8 cellular contexts compared by ENCODE assay signal in genomic region chr7:102396710-102397019, GRCh38. TPM values are rescaled to one million over a fixed set of nuclear protein-coding genes. Genes with fewer than 3 reads are reported as not detected.
A peak's percentile ranks its signal among the peaks of the same experiment; 100 is the strongest.
DNase-seq lines count a peak whose midpoint lies in the region; ATAC-seq and TF ChIP-seq lines count a peak whose summit lies in the region.

No MANE protein-coding gene starts in this region.

- H3K36me3 ChIP-seq in liver (ENCODE audit: control insufficient read depth in 4 of 4, insufficient read depth in 3 of 4, low read depth in 1 of 4, low read length in 3 of 4) (peaks cover 5 to 23% (median 13%) of the 10 kb centered on the region in 4 donors), upper lobe of right lung (peaks cover 36% of the 10 kb centered on the region)

- no peaks in the 10 kb centered on the region for H3K9me3 Mint-ChIP-seq in activated T-cell treated with anti-CD3 and anti-CD28 coated beads, Interleukin-2, amount 50 U/mL, for 72 hours

- H3K27me3 ChIP-seq in liver (ENCODE audit: control insufficient read depth in 4 of 4, insufficient read depth in 4 of 4, low read length in 3 of 4): no peaks in the 10 kb centered on the region
- H3K27me3 ChIP-seq in upper lobe of right lung: no peaks in the 10 kb centered on the region

- no peak for DNase-seq in activated T-cell treated with anti-CD3 and anti-CD28 coated beads, Interleukin-2, amount 50 U/mL, for 72 hours
- DNase-seq in activated T-cell treated with anti-CD3 and anti-CD28 coated beads for 4 hours (no peak), astrocyte of the spinal cord (ENCODE audit: low read depth, low spot score) (no peak), upper lobe of right lung (no peak), superior temporal gyrus (ENCODE audit: extremely low spot score) (no peak), HEK293T (ENCODE audit: extremely low spot score) (no peak)

- H3K27me3 Mint-ChIP-seq in activated T-cell treated with anti-CD3 and anti-CD28 coated beads, Interleukin-2, amount 50 U/mL, for 72 hours (ENCODE audit: low read depth): no peaks in the 10 kb centered on the region

- POLR2A ChIA-PET in HEK293T (lab: Yijun Ruan, JAX): interaction anchor here (0.7 to 1.2 kb wide), 2 partner anchors 16 to 113 kb away, joined by 3 to 4 read pairs; no protein-coding TSS in a partner anchor

- in situ Hi-C loops in astrocyte of the spinal cord (cut with HindIII; ENCODE audit: low sequenced_read_pairs): no loop called here

- peak overlapping the region; percentile 75 to 98 for H3K9ac ChIP-seq in liver (ENCODE audit: low read depth in 1 of 2, low read length in 2 of 2)

- TF ChIP-seq RAD21 in liver (IDR thresholded peaks at IDR 0.05): no peak

- intact Hi-C loops in upper lobe of right lung (cut with DNase I): no loop called here

- H3K4me1 ChIP-seq in liver (ENCODE audit: control insufficient read depth in 4 of 4, insufficient read depth in 4 of 4, low read length in 3 of 4) (peaks cover 0 to 19% (median 16%) of the 10 kb centered on the region in 4 donors), upper lobe of right lung (peaks cover 8% of the 10 kb centered on the region)

- peak overlapping the region; percentile 95 for H3K27ac Mint-ChIP-seq in activated T-cell treated with anti-CD3 and anti-CD28 coated beads, Interleukin-2, amount 50 U/mL, for 72 hours

- H3K4me3 ChIP-seq in astrocyte of the spinal cord (ENCODE audit: low read depth, low read length): peak overlapping the region; percentile 98
- peak overlapping the region; percentile 89 to 98 (median 96) for H3K4me3 ChIP-seq in liver (ENCODE audit: low read depth in 1 of 3, low read length in 3 of 3)
- peak overlapping the region; percentile 88 for H3K4me3 ChIP-seq in upper lobe of right lung

- H3K27ac ChIP-seq in liver (ENCODE audit: low read depth in 1 of 2, low read length in 2 of 2) (peak overlapping the region; percentile 64 to 71), upper lobe of right lung (peak overlapping the region; percentile 85)

- WGBS in liver: under 1% methylated on average over 12 of the region's 12 CpGs

- peaks cover 29% of the 10 kb centered on the region for H3K4me1 Mint-ChIP-seq in activated T-cell treated with anti-CD3 and anti-CD28 coated beads, Interleukin-2, amount 50 U/mL, for 72 hours (ENCODE audit: low read depth)

- CTCF ChIA-PET in HEK293T (lab: Yijun Ruan, JAX): interaction anchor here (1.6 kb wide), 1 partner anchor 16 kb away, joined by 4 read pairs; no protein-coding TSS in a partner anchor

- peaks cover 8 to 17% of the 10 kb centered on the region in 2 donors for H3K36me3 Mint-ChIP-seq in activated T-cell treated with anti-CD3 and anti-CD28 coated beads, Interleukin-2, amount 50 U/mL, for 72 hours (ENCODE audit: insufficient read depth in 2 of 2)

- no peak for ATAC-seq in activated T-cell treated with anti-CD3 and anti-CD28 coated beads, Interleukin-2, amount 50 U/mL, for 72 hours (replicated peaks in 1 of 2)
- ATAC-seq in upper lobe of right lung (no peak), HG03378 (IDR thresholded peaks at IDR 0.05; ENCODE audit: unreplicated experiment) (no peak)

- peak overlapping the region; percentile 82 to 94 for H3K4me3 Mint-ChIP-seq in activated T-cell treated with anti-CD3 and anti-CD28 coated beads, Interleukin-2, amount 50 U/mL, for 72 hours

- TF ChIP-seq CTCF in astrocyte of the spinal cord (IDR thresholded peaks at IDR 0.05; ENCODE audit: low read depth, low read length) (no peak), liver (IDR thresholded peaks at IDR 0.05; ENCODE audit: low read depth, low read length, missing input control) (no peak), upper lobe of right lung (IDR thresholded peaks at IDR 0.05) (no peak)

- H3K9me3 ChIP-seq in liver (ENCODE audit: control insufficient read depth in 4 of 4, low read length in 3 of 4) (no peaks in the 10 kb centered on the region), upper lobe of right lung (no peaks in the 10 kb centered on the region)

TF ChIP-seq in liver, 16 proteins besides CTCF, POLR2A, EP300 and RAD21 (continues in another document):
- TF ChIP-seq HNF4A (conservative IDR thresholded peaks at IDR 0.05): no peak
- TF ChIP-seq EGR1 (IDR thresholded peaks at IDR 0.05; ENCODE audit: low read depth in 2 of 2): no peak
- no peak for TF ChIP-seq MAX (IDR thresholded peaks at IDR 0.05)
- no peak for TF ChIP-seq FOXA2 (IDR thresholded peaks at IDR 0.05)
- TF ChIP-seq REST (IDR thresholded peaks at IDR 0.05): no peak
- TF ChIP-seq FOXA1 (IDR thresholded peaks at IDR 0.05): no peak
- TF ChIP-seq NR2F2 (IDR thresholded peaks at IDR 0.05): no peak
- no peak for TF ChIP-seq HNF4G (IDR thresholded peaks at IDR 0.05)
- TF ChIP-seq SP1 (IDR thresholded peaks at IDR 0.05): no peak
- no peak for TF ChIP-seq YY1 (IDR thresholded peaks at IDR 0.05)

TF ChIP-seq in HEK293T, 16 proteins besides CTCF, POLR2A, EP300 and RAD21:
- TF ChIP-seq FOXM1 (IDR thresholded peaks at IDR 0.05; ENCODE audit: borderline replicate concordance) (no peak), HDGF (IDR thresholded peaks at IDR 0.05; ENCODE audit: borderline replicate concordance) (no peak), BHLHE40 (IDR thresholded peaks at IDR 0.05; ENCODE audit: borderline replicate concordance) (no peak), L3MBTL2 (conservative IDR thresholded peaks at IDR 0.05) (no peak), SP1 (IDR thresholded peaks at IDR 0.05) (no peak), NFRKB (IDR thresholded peaks at IDR 0.05) (no peak), ZNF384 (IDR thresholded peaks at IDR 0.05) (no peak)

RNA-seq across cellular contexts. Expression of gene PRKRIP1, which starts 0.5 kb away (rescaled TPM):
- total RNA-seq in activated T-cell treated with anti-CD3 and anti-CD28 coated beads, Interleukin-2, amount 50 U/mL, for 72 hours: 10 to 100 TPM; 30.6 to 35.7 TPM
- total RNA-seq in liver (10 to 100 TPM in 1 of 2 donors, 1 to 10 TPM in 1; 6.8 to 15.8 TPM), upper lobe of right lung (21.9 TPM)
- 1 to 10 TPM; 5.4 to 7.3 TPM for polyA plus RNA-seq in liver

RNA-seq across cellular contexts. Expression of gene ORAI2, which starts 36.7 kb away (rescaled TPM):
- 10 to 100 TPM; 37.8 to 42.2 TPM for total RNA-seq in activated T-cell treated with anti-CD3 and anti-CD28 coated beads, Interleukin-2, amount 50 U/mL, for 72 hours
- total RNA-seq in liver: 10 to 100 TPM in 1 of 2 donors, 1 to 10 TPM in 1; 5.5 to 10.3 TPM
- polyA plus RNA-seq in liver: 1 to 10 TPM; 1.3 to 4.0 TPM
- 20.0 TPM for total RNA-seq in upper lobe of right lung

RNA-seq across cellular contexts. Expression of gene SPDYE6, which starts 40.4 kb away (rescaled TPM):
- total RNA-seq in activated T-cell treated with anti-CD3 and anti-CD28 coated beads, Interleukin-2, amount 50 U/mL, for 72 hours: not detected
- total RNA-seq in liver: not detected
- 1 to 10 TPM in 1 of 2 donors, not detected in 1; 2.4 TPM for polyA plus RNA-seq in liver
- total RNA-seq in upper lobe of right lung: not detected
